8 cellular contexts compared by ENCODE assay signal in genomic region chr13:48303331-48304131, GRCh38. TPM values are rescaled to one million over a fixed set of nuclear protein-coding genes. Genes with fewer than 3 reads are reported as not detected.
DNase-seq lines count a peak whose midpoint lies in the region; ATAC-seq and TF ChIP-seq lines count a peak whose summit lies in the region.

Gene RB1, plus strand, starts transcription at chr13:48303751. Its CDS starts 162 bp downstream, at chr13:48303913.

- H3K79me1 ChIP-seq in trophoblast cell (ENCODE audit: low read length), result peaks cover 10% of the 10 kb centered on the region

- H3K9me3 ChIP-seq in trophoblast cell (ENCODE audit: insufficient read depth, low read depth, low read length) (no peaks in the 10 kb centered on the region), tibial nerve (no peaks in the 10 kb centered on the region)

- H3K14ac ChIP-seq in trophoblast cell (ENCODE audit: low read length), result peak within 1 kb of the TSS; percentile 96

- H3K79me2 ChIP-seq in trophoblast cell (ENCODE audit: control insufficient read depth, insufficient read depth, low read length, poor library complexity), result peaks cover 8% of the 10 kb centered on the region

- H3K4me1 ChIP-seq in trophoblast cell (ENCODE audit: control insufficient read depth in 1 of 2, insufficient read depth in 2 of 2, low read length in 2 of 2) (peaks cover 0 to 2% of the 10 kb centered on the region in 2 experiments), tibial nerve (peaks cover 0 to 34% (median 7%) of the 10 kb centered on the region in 4 donors)

- H2BK120ac ChIP-seq in trophoblast cell (ENCODE audit: insufficient read depth, low read length, poor library complexity), result peak within 1 kb of the TSS; percentile 98

- H2BK5ac ChIP-seq in trophoblast cell (ENCODE audit: low read depth, low read length, poor library complexity), result peak within 1 kb of the TSS; percentile 91

- peak; percentile 91 for DNase-seq in GM12865 (ENCODE audit: low read depth)
- peak; percentile 71 for DNase-seq in NCI-H1105 treated with DMSO at 0.1 percent for 48 hours (lab: John Stamatoyannopoulos, UW)
- DNase-seq in T follicular helper cell (ENCODE audit: low read depth), result peak; percentile 85
- DNase-seq in cardiac septum (ENCODE audit: low spot score), result peak; percentile 97
- peak; percentile 76 to 87 for DNase-seq in trophoblast cell
- peak; percentile 82 to 85 for DNase-seq in tibial nerve (ENCODE audit: low spot score in 2 of 2)

- H3K4me3 ChIP-seq in GM12865 (ENCODE audit: low read depth, low read length) (peak within 1 kb of the TSS; percentile 83), trophoblast cell (ENCODE audit: low read depth, low read length) (peak within 1 kb of the TSS; percentile 88), tibial nerve (peak within 1 kb of the TSS; percentile 67 to 96 (median 77))

- no peak within 1 kb of the TSS for H3K23ac ChIP-seq in trophoblast cell (ENCODE audit: low read length)

- TF ChIP-seq EP300 in tibial nerve (IDR thresholded peaks at IDR 0.05), result peak; percentile 90 to 99

- H3K36me3 ChIP-seq in trophoblast cell (ENCODE audit: control insufficient read depth in 1 of 2, insufficient read depth in 2 of 2, low read length in 2 of 2), result no peaks in the 10 kb centered on the region
- H3K36me3 ChIP-seq in tibial nerve, result peaks cover 0 to 6% (median 0%) of the 10 kb centered on the region in 3 donors

- H3K9ac ChIP-seq in trophoblast cell (ENCODE audit: low read length), result peak within 1 kb of the TSS; percentile 89

- peak within 1 kb of the TSS; percentile 89 for H3K4me2 ChIP-seq in trophoblast cell (ENCODE audit: low read length)

- peak within 1 kb of the TSS; percentile 98 for H4K12ac ChIP-seq in trophoblast cell (ENCODE audit: low read depth, low read length)

- 0% methylated on average over 89 to 97 of the region's 97 CpGs for WGBS in adipose tissue, 3 donors
- WGBS in trophoblast cell (ENCODE audit: extremely low coverage, insufficient coverage, insufficient read length), result no CpG with 5 or more reads among the region's 97 CpGs
- 0 to 1% methylated on average over 59 to 65 of the region's 97 CpGs for whole genome bisulfite sequencing in tibial nerve, 2 donors

- no peak for TF ChIP-seq CTCF in GM12865 (IDR thresholded peaks at IDR 0.05; ENCODE audit: insufficient read depth, low read depth, low read length, missing control alignments)
- TF ChIP-seq CTCF in tibial nerve (IDR thresholded peaks at IDR 0.05), result peak in 2 of 5 experiments; percentile 37 to 42

- peak within 1 kb of the TSS; percentile 97 for H4K91ac ChIP-seq in trophoblast cell (ENCODE audit: low read depth, low read length)

- ATAC-seq in HG02678 (IDR thresholded peaks at IDR 0.05; ENCODE audit: unreplicated experiment), result peak; percentile 77

- TF ChIP-seq POLR2A in tibial nerve (IDR thresholded peaks at IDR 0.05), result peak; percentile 98 to 99

- peak within 1 kb of the TSS; percentile 61 for H2BK12ac ChIP-seq in trophoblast cell (ENCODE audit: low read length)

- H3K27ac ChIP-seq in adipose tissue (ENCODE audit: low read depth, low read length), result peak within 1 kb of the TSS; percentile 94
- H3K27ac ChIP-seq in trophoblast cell (ENCODE audit: low read depth, low read length), result peak within 1 kb of the TSS; percentile 82
- H3K27ac ChIP-seq in tibial nerve, result peak within 1 kb of the TSS; percentile 89 to 100 (median 99)

- H3K27me3 ChIP-seq in trophoblast cell (ENCODE audit: insufficient read depth, low read length) (no peaks in the 10 kb centered on the region), tibial nerve (no peaks in the 10 kb centered on the region)

- intact Hi-C loops in cardiac septum (cut with DNase I), result loop anchor here (1.0 to 10.0 kb wide), 4 partner anchors 51 to 209 kb away; partner anchors contain the start of gene MED4

- peak within 1 kb of the TSS; percentile 95 for H3K4ac ChIP-seq in trophoblast cell (ENCODE audit: low read depth, low read length)

- peak within 1 kb of the TSS; percentile 99 for H4K8ac ChIP-seq in trophoblast cell (ENCODE audit: low read depth, low read length)

- H3K18ac ChIP-seq in trophoblast cell (ENCODE audit: low read length), result peak within 1 kb of the TSS; percentile 99

- peak within 1 kb of the TSS; percentile 64 for H2AK5ac ChIP-seq in trophoblast cell (ENCODE audit: low read length)

- H2AFZ ChIP-seq in trophoblast cell (ENCODE audit: insufficient read depth, low read length, poor library complexity), result peak within 1 kb of the TSS; percentile 97

RNA-seq across cellular contexts. Expression of gene RB1, which starts in this region (rescaled TPM):
- 10 to 100 TPM in 2 of 3 donors, 1 to 10 TPM in 1; 5.7 to 16.8 (median 13.2) TPM for polyA plus RNA-seq in adipose tissue
- total RNA-seq in cardiac septum (27.6 TPM), tibial nerve (10 to 100 TPM; 31.0 to 59.7 (median 45.1) TPM)
- polyA plus RNA-seq in trophoblast cell (2013), result 14.4 and 14.6 TPM in 2 replicates

Comparison
In these comparisons a context has a peak if more than half of its experiments do, and no peak if none do; other contexts are left out.
1. Peak in every context shown above with its lines: DNase-seq, ATAC-seq, H3K4me3 ChIP-seq and H3K27ac ChIP-seq.